8 cellular contexts compared by ENCODE assay signal in the genomic region with DNA sequence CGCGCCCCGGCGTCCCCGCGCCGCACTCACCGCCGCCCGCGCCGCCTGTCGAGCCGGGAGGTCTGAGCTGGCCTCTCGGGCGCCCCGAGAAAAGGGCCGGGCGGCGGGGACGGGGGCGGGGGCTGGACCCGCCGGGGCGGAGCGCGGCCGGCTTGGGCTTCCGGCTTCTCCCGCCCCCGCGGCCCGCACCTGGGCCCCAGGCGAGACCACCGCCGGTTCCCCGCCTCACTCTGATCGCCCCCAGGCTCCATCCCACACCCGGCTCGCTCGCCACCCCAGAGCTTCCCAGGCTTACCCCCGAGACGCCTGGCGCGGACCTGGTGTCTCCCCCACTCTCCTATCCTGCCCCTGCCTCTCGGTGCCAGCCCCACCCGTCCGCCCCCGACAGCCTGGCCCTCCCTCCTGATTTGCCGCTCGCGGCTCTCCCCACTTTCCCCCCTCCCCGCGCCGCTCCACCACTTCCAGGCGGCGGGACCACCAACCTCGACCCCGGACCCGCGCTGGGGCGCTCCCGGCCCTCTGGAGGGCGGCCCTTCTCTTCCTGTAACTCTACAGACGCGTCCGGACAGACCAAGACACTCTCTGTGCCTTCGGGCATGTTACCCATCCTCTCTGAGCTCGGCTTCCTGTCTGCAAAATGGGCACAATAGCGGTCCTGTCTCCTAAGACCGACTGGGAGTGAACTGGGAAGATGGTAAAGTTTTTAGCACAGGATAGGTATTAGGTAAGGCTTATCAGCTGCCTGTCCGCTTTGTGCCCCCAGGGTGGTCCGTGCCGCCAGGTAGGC. TPM values are rescaled to one million over a fixed set of nuclear protein-coding genes. Genes with fewer than 3 reads are reported as not detected.
DNase-seq lines count a peak whose midpoint lies in the region; ATAC-seq and TF ChIP-seq lines count a peak whose summit lies in the region.

A gene (minus strand): TSS at position 64 of the 787 bp plus-strand sequence. CDS start 30,189 bp downstream, outside the sequence.

- peaks cover 25% of the 10 kb centered on the region for H4K20me1 ChIP-seq in OCI-LY3 (ENCODE audit: insufficient read depth, low read length)

- peak within 1 kb of the TSS; percentile 94 for H3K18ac ChIP-seq in neuronal stem cell (ENCODE audit: low read length)

- ATAC-seq in HG02884 (IDR thresholded peaks at IDR 0.05; ENCODE audit: unreplicated experiment): peak; percentile 46

- H3K27me3 ChIP-seq in OCI-LY3 (ENCODE audit: low read depth, low read length) (0 out of 2 replicates have a peak, but pooled peaks cover 2% of the 10 kb centered on the region), neuronal stem cell (ENCODE audit: control insufficient read depth in 3 of 3, insufficient read depth in 3 of 3, low read depth in 1 of 3, low read length in 3 of 3) (peaks cover 0 to 26% (median 4%) of the 10 kb centered on the region in 3 experiments), transverse colon (no peaks in the 10 kb centered on the region)

- H2AFZ ChIP-seq in OCI-LY3 (ENCODE audit: low read depth, low read length): peak within 1 kb of the TSS; percentile 57
- H2AFZ ChIP-seq in neuronal stem cell (ENCODE audit: low read length): peak within 1 kb of the TSS; percentile 90

- peak within 1 kb of the TSS; percentile 90 for H3K23ac ChIP-seq in neuronal stem cell (ENCODE audit: low read depth, low read length, poor library complexity)

- H3K9ac ChIP-seq in OCI-LY3 (ENCODE audit: low read length): peak within 1 kb of the TSS; percentile 89
- H3K9ac ChIP-seq in neuronal stem cell (ENCODE audit: low read depth, low read length, poor library complexity): peak within 1 kb of the TSS; percentile 78

- H2BK120ac ChIP-seq in neuronal stem cell (ENCODE audit: low read depth, low read length): peak within 1 kb of the TSS; percentile 87

- WGBS in neuronal stem cell (ENCODE audit: extremely low coverage in 2 of 2, insufficient read length in 2 of 2, insufficient replicate concordance in 1 of 2), 2 donors: no CpG with 5 or more reads among the region's 74 CpGs
- WGBS in transverse colon (ENCODE audit: low coverage in 1 of 2), 2 donors: 8% methylated on average over 31 of the region's 74 CpGs; no CpG with 5 or more reads in 1 of the 2 donors

- peak within 1 kb of the TSS; percentile 84 for H3K4me3 ChIP-seq in OCI-LY3 (ENCODE audit: low read length)
- peak within 1 kb of the TSS; percentile 84 to 90 for H3K4me3 ChIP-seq in foreskin fibroblast (ENCODE audit: low read depth in 1 of 2, low read length in 2 of 2)
- peak within 1 kb of the TSS; percentile 47 to 86 for H3K4me3 ChIP-seq in neuronal stem cell (ENCODE audit: low read length in 2 of 2)
- peak within 1 kb of the TSS; percentile 71 to 95 (median 78) for H3K4me3 ChIP-seq in transverse colon

- no peak within 1 kb of the TSS for H4K8ac ChIP-seq in neuronal stem cell (ENCODE audit: low read depth, low read length)

- peaks cover 3% of the 10 kb centered on the region for H3K79me1 ChIP-seq in neuronal stem cell (ENCODE audit: low read depth, low read length)

- no peak for TF ChIP-seq EP300 in transverse colon (IDR thresholded peaks at IDR 0.05; ENCODE audit: low read depth)

- H2BK12ac ChIP-seq in neuronal stem cell (ENCODE audit: low read length): peak within 1 kb of the TSS; percentile 77

- no peak within 1 kb of the TSS for H3K4ac ChIP-seq in neuronal stem cell (ENCODE audit: low read length)

- H3K4me2 ChIP-seq in OCI-LY3 (ENCODE audit: low read length) (peak within 1 kb of the TSS; percentile 93), neuronal stem cell (ENCODE audit: insufficient read depth, low read length, poor library complexity, severe bottlenecking) (peak within 1 kb of the TSS; percentile 91)

- no peaks in the 10 kb centered on the region for H3K9me3 ChIP-seq in OCI-LY3 (ENCODE audit: insufficient read depth, low read length)
- peaks cover 8 to 14% of the 10 kb centered on the region in 2 donors for H3K9me3 ChIP-seq in neuronal stem cell (replicated peaks in 1 of 2; ENCODE audit: control insufficient read depth in 2 of 2, insufficient read depth in 1 of 2, low read depth in 1 of 2, low read length in 2 of 2)
- no peaks in the 10 kb centered on the region for H3K9me3 ChIP-seq in transverse colon

- in situ Hi-C loops in transverse colon (cut with MboI; ENCODE audit: low pct_ligation_motif_present in 1 of 4, low pct_unique_long_range_greater_than_20kb in 1 of 4, low sequenced_read_pairs in 3 of 4): no loop called here

- peak within 1 kb of the TSS; percentile 88 for H2AK5ac ChIP-seq in neuronal stem cell (ENCODE audit: low read depth, low read length)

- peak within 1 kb of the TSS; percentile 82 for H2BK15ac ChIP-seq in neuronal stem cell (ENCODE audit: low read length)

- TF ChIP-seq POLR2A in transverse colon (IDR thresholded peaks at IDR 0.05): peak; percentile 52

- H4K91ac ChIP-seq in neuronal stem cell (ENCODE audit: low read depth, low read length, poor library complexity): no peak within 1 kb of the TSS

- H3K27ac ChIP-seq in OCI-LY3 (ENCODE audit: low read length) (peak within 1 kb of the TSS; percentile 79), neuronal stem cell (replicated peaks; ENCODE audit: low read length) (no peak within 1 kb of the TSS), transverse colon (peak within 1 kb of the TSS; percentile 91 to 95 (median 92))

- H3K79me2 ChIP-seq in OCI-LY3 (ENCODE audit: low read length): peaks cover 50% of the 10 kb centered on the region

- peak; percentile 12 for DNase-seq in NCI-H510A (lab: John Stamatoyannopoulos, UW)
- no peak for DNase-seq in NCI-H510A treated with DMSO at 0.1 percent for 48 hours (lab: John Stamatoyannopoulos, UW)
- peak; percentile 57 for DNase-seq in activated gamma-delta T cell (lab: John Stamatoyannopoulos, UW)
- peak; percentile 57 to 85 for DNase-seq in foreskin fibroblast
- peak; percentile 52 for DNase-seq in neuronal stem cell (ENCODE audit: low spot score)
- peak; percentile 76 for DNase-seq in transverse colon

- H3K36me3 ChIP-seq in OCI-LY3 (replicated peaks; ENCODE audit: low read depth, low read length) (peaks cover 13% of the 10 kb centered on the region), neuronal stem cell (replicated peaks in 1 of 2; ENCODE audit: control insufficient read depth in 2 of 2, insufficient read depth in 2 of 2, low read length in 2 of 2) (no peaks in the 10 kb centered on the region), transverse colon (no peaks in the 10 kb centered on the region)

- TF ChIP-seq CTCF in OCI-LY3 (IDR thresholded peaks at IDR 0.05; ENCODE audit: low read depth, low read length): peak; percentile 18; the same call in 1 of the 2 replicates
- TF ChIP-seq CTCF in foreskin fibroblast (IDR thresholded peaks at IDR 0.05; ENCODE audit: low read depth, low read length): no peak
- TF ChIP-seq CTCF in transverse colon (IDR thresholded peaks at IDR 0.05): no peak

- no peak within 1 kb of the TSS for H3K14ac ChIP-seq in neuronal stem cell (ENCODE audit: low read length)

- H2BK5ac ChIP-seq in neuronal stem cell (ENCODE audit: low read length): no peak within 1 kb of the TSS

- intact Hi-C loops in transverse colon (cut with DNase I; ENCODE audit: low total_unique reads): loop anchor here (5.0 kb wide), 1 partner anchor 45 kb away; no protein-coding TSS in a partner anchor

- H3K4me1 ChIP-seq in OCI-LY3 (ENCODE audit: low read length): peaks cover 43% of the 10 kb centered on the region
- H3K4me1 ChIP-seq in neuronal stem cell (ENCODE audit: control insufficient read depth in 2 of 2, insufficient read depth in 1 of 2, low read depth in 1 of 2, low read length in 2 of 2): peaks cover 9 to 15% of the 10 kb centered on the region in 2 donors
- H3K4me1 ChIP-seq in transverse colon: peaks cover 6 to 48% (median 44%) of the 10 kb centered on the region in 4 donors

RNA-seq across cellular contexts. Expression of the gene that starts here (rescaled TPM):
- 85.6 TPM for polyA plus RNA-seq in neuronal stem cell (2013, experiment 1 of 2)
- polyA plus RNA-seq in neuronal stem cell (2013, experiment 2 of 2): 87.4 TPM
- total RNA-seq in transverse colon: 100 to 1,000 TPM in 2 of 4 donors, 10 to 100 TPM in 2; 32.8 to 193 (median 101) TPM
